ENCODE assay signal across 8 cellular contexts in the genomic region with DNA sequence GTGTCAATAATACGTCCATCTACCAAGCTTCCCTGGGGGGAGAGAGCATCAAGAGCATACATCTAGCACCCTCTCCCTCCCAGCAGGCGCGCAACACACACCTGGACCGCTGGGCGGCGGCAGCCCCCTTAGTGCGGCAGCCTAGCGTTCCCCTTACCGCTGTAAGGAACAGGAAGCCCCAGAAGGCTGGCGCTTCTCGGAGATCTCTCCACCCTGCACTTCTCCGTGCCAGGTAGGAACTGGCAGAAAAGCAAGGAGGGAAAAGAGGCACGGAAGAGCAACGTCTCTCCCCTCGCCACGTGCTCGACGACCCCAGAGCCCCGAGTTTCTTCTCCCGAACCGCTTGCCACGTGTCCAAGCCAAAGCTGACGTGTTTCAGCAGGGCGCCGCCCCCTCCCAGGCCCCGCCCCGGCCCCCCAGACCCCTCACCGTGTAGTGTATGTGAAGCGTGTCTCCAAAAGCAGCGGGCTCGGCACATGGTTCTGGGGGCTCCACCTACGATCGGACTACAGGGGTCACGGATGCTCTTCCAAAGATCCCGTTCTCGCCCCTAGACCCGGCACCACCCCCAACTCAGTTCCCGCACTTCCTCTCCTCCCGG. TPM values are rescaled to one million over a fixed set of nuclear protein-coding genes. Genes with fewer than 3 reads are reported as not detected.
DNase-seq lines count a peak whose midpoint lies in the region; ATAC-seq and TF ChIP-seq lines count a peak whose summit lies in the region.

No MANE protein-coding gene starts in this region.

- intact Hi-C loops in dorsolateral prefrontal cortex (cut with DNase I) = no loop called here

- TF ChIP-seq CTCF in dorsolateral prefrontal cortex (IDR thresholded peaks at IDR 0.05 in 54 of 56, conservative IDR thresholded peaks at IDR 0.05 in 2 of 56; ENCODE audit: low read depth in 1 of 56, partially characterized antibody in 56 of 56) (peak in 32 of 56 donors; percentile 10 to 50 (median 26)), mesothelial cell of epicardium (IDR thresholded peaks at IDR 0.05; ENCODE audit: unreplicated experiment) (peak; percentile 37)

- H3K27ac ChIP-seq in dorsolateral prefrontal cortex = peak overlapping the region in 9 of 59 donors; percentile 16 to 64 (median 41)

- peak overlapping the region; percentile 50 to 96 (median 78) for H3K4me3 ChIP-seq in dorsolateral prefrontal cortex

- H3K9me3 Mint-ChIP-seq in mesothelial cell of epicardium = no peaks in the 10 kb centered on the region

- H3K4me3 Mint-ChIP-seq in mesothelial cell of epicardium = peak overlapping the region; percentile 86

- DNase-seq in DMS53 (lab: John Stamatoyannopoulos, UW) = peak; percentile 81
- peak; percentile 78 for DNase-seq in HuH-7.5 (ENCODE audit: low spot score)
- peak; percentile 66 for DNase-seq in activated CD4-positive, alpha-beta T cell treated with anti-CD3 and anti-CD28 coated beads for 1 hour
- peak in 3 of 10 donors; percentile 20 to 52 (median 28) for DNase-seq in dorsolateral prefrontal cortex
- DNase-seq in mesothelial cell of epicardium (ENCODE audit: low spot score in 2 of 2, unreplicated experiment in 2 of 2) = peak; percentile 25 to 72
- peak; percentile 57 to 58 for DNase-seq in stimulated activated CD8-positive, alpha-beta memory T cell treated with anti-CD3 and anti-CD28 coated beads, Interleukin-7, amount 100 ng/mL, for 1 hour (ENCODE audit: low read depth in 2 of 2)
- DNase-seq in GDM1 (lab: John Stamatoyannopoulos, UW) = no peak

- H3K4me1 Mint-ChIP-seq in mesothelial cell of epicardium = peaks cover 8% of the 10 kb centered on the region

- peak overlapping the region; percentile 87 for H3K27ac Mint-ChIP-seq in mesothelial cell of epicardium

- ATAC-seq in GM21381 (IDR thresholded peaks at IDR 0.05; ENCODE audit: unreplicated experiment) = peak; percentile 76

- H3K27me3 ChIP-seq in dorsolateral prefrontal cortex = no peaks in the 10 kb centered on the region

- H3K27me3 Mint-ChIP-seq in mesothelial cell of epicardium (ENCODE audit: low read depth) = no peaks in the 10 kb centered on the region

- H3K36me3 Mint-ChIP-seq in mesothelial cell of epicardium = peaks cover 16% of the 10 kb centered on the region

RNA-seq across cellular contexts. Expression of a gene that starts 0.6 kb away (rescaled TPM):
- total RNA-seq in dorsolateral prefrontal cortex (10 to 100 TPM; 12.6 to 42.0 (median 28.8) TPM), mesothelial cell of epicardium (30.5 to 34.7 TPM (median 33.7 TPM) in 3 replicates)

RNA-seq across cellular contexts. Expression of a gene that starts 32.6 kb away (rescaled TPM):
- 100 to 1,000 TPM; 265 to 726 (median 526) TPM for total RNA-seq in dorsolateral prefrontal cortex
- total RNA-seq in mesothelial cell of epicardium = 123 to 125 TPM (median 125 TPM) in 3 replicates

RNA-seq across cellular contexts. Expression of a gene that starts 46.8 kb away (rescaled TPM):
- total RNA-seq in dorsolateral prefrontal cortex (10 to 100 TPM in 117 of 120 experiments, 1 to 10 TPM in 3; 4.9 to 30.8 (median 18.4) TPM), mesothelial cell of epicardium (0.77 to 1.2 TPM (median 0.98 TPM) in 3 replicates)

RNA-seq across cellular contexts. Expression of a gene that starts 53.4 kb away (rescaled TPM):
- total RNA-seq in dorsolateral prefrontal cortex (under 1 TPM in 6 of 120 experiments, not detected in 114; 0.43 to 0.67 (median 0.55) TPM), mesothelial cell of epicardium (not detected in 3 replicates)

RNA-seq across cellular contexts. Expression of a gene that starts 59.0 kb away (rescaled TPM):
- total RNA-seq in dorsolateral prefrontal cortex (100 to 1,000 TPM in 1 of 120 experiments, 10 to 100 TPM in 119; 15.3 to 117 (median 55.5) TPM), mesothelial cell of epicardium (14.9 to 15.8 TPM (median 15.0 TPM) in 3 replicates)
